ENCODE assay signal across 24 cellular contexts in genomic region chr14:75437201-75438143, GRCh38. TPM values are rescaled to one million over a fixed set of nuclear protein-coding genes. Genes with fewer than 3 reads are reported as not detected.
A peak's percentile ranks its signal among the peaks of the same experiment; 100 is the strongest.
DNase-seq lines count a peak whose midpoint lies in the region; ATAC-seq and TF ChIP-seq lines count a peak whose summit lies in the region.
"Had no signal": no experiment of that assay in that cellular context is flagged by ENCODE, and none has a peak within 500 bp of the region (broad histone marks: within the 10 kb centered on the region; RNA-seq: fewer than 3 reads in every experiment).

No MANE protein-coding gene starts in this region.

- H3K9me2 ChIP-seq in Karpas-422 (replicated peaks; ENCODE audit: insufficient read depth, low read length), result no peaks in the 10 kb centered on the region
- H3K9me2 ChIP-seq: SK-N-SH had no signal

- peaks cover 64% of the 10 kb centered on the region for H3K4me1 Mint-ChIP-seq in nephron progenitor cell
- H3K4me1 Mint-ChIP-seq in activated T-helper 17 cell treated with anti-CD3 and anti-CD28 coated beads, Interleukin-2, amount 50 U/mL, for 72 hours, result no peaks in the 10 kb centered on the region

- no peak overlapping the region for H2AFZ ChIP-seq in Karpas-422 (ENCODE audit: low read length)

- peaks cover 54% of the 10 kb centered on the region for H3K36me3 Mint-ChIP-seq in nephron progenitor cell (ENCODE audit: low read depth)
- H3K36me3 Mint-ChIP-seq in activated T-helper 17 cell treated with anti-CD3 and anti-CD28 coated beads, Interleukin-2, amount 50 U/mL, for 72 hours (ENCODE audit: low read depth), result no peaks in the 10 kb centered on the region
- H3K36me3 Mint-ChIP-seq: activated naive CD4-positive, alpha-beta T cell treated with anti-CD3 and anti-CD28 coated beads, Interleukin-2, amount 50 U/mL, for 72 hours had no signal

- TF ChIP-seq CTCF in adrenal gland (IDR thresholded peaks at IDR 0.05), result no peak
- no peak for TF ChIP-seq CTCF in nephron progenitor cell (IDR thresholded peaks at IDR 0.05)
- TF ChIP-seq CTCF in ovary (IDR thresholded peaks at IDR 0.05), result no peak

- 59 to 74% (median 67%) methylated on average over 7 to 14 of the region's 14 CpGs for WGBS in adrenal gland, 4 donors
- 75 to 83% (median 77%) methylated on average over 14 of the region's 14 CpGs for WGBS in ovary, 3 donors

- no peak for ATAC-seq in HG03045 (IDR thresholded peaks at IDR 0.05; ENCODE audit: unreplicated experiment)
- ATAC-seq in activated T-helper 17 cell treated with anti-CD3 and anti-CD28 coated beads, Interleukin-2, amount 50 U/mL, for 72 hours (replicated peaks), result no peak
- ATAC-seq: activated CD4-positive, CD25-positive, alpha-beta regulatory T cell treated with anti-CD3 and anti-CD28 coated beads, Interleukin-2, amount 50 U/mL, for 24 hours; activated naive CD4-positive, alpha-beta T cell treated with anti-CD3 and anti-CD28 coated beads, Interleukin-2, amount 50 U/mL, for 72 hours; activated T-cell treated with anti-CD3 and anti-CD28 coated beads, Interleukin-2, amount 50 U/mL, for 72 hours; HCT116; heart right ventricle; naive thymus-derived CD4-positive, alpha-beta T cell had no signal

- no peaks in the 10 kb centered on the region for H3K9me3 Mint-ChIP-seq in nephron progenitor cell
- no peaks in the 10 kb centered on the region for H3K9me3 Mint-ChIP-seq in activated T-helper 17 cell treated with anti-CD3 and anti-CD28 coated beads, Interleukin-2, amount 50 U/mL, for 72 hours
- H3K9me3 Mint-ChIP-seq: activated naive CD4-positive, alpha-beta T cell treated with anti-CD3 and anti-CD28 coated beads, Interleukin-2, amount 50 U/mL, for 72 hours; activated T-cell treated with anti-CD3 and anti-CD28 coated beads, Interleukin-2, amount 50 U/mL, for 72 hours; CD4-positive, alpha-beta T cell; endodermal cell; IgD-negative memory B cell; naive thymus-derived CD4-positive, alpha-beta T cell had no signal

- no peak for TF ChIP-seq POLR2A in adrenal gland (IDR thresholded peaks at IDR 0.05)
- TF ChIP-seq POLR2A in ovary (IDR thresholded peaks at IDR 0.05), result no peak

- H3K9ac ChIP-seq in BLaER1, result no peak overlapping the region
- H3K9ac ChIP-seq in Karpas-422 (ENCODE audit: low read length), result no peak overlapping the region
- H3K9ac ChIP-seq: SK-N-SH had no signal

- H3K9me3 ChIP-seq in BLaER1 (no peaks in the 10 kb centered on the region), Karpas-422 (ENCODE audit: low read length) (no peaks in the 10 kb centered on the region), adrenal gland (replicated peaks in 1 of 3) (no peaks in the 10 kb centered on the region), ovary (no peaks in the 10 kb centered on the region)
- H3K9me3 ChIP-seq: heart right ventricle, SK-N-SH, testis had no signal

- no peak for TF ChIP-seq EP300 in ovary (IDR thresholded peaks at IDR 0.05)

- DNase-seq in Karpas-422 (no peak), adrenal gland (peak in 5 of 7 donors; percentile 61 to 78 (median 66)), nephron progenitor cell (no peak), ovary (no peak)
- DNase-seq in stimulated activated naive CD4-positive, alpha-beta T cell treated with Interleukin-2 at 50 U/mL for 16 hours (lab: John Stamatoyannopoulos, UW), result no peak
- DNase-seq: activated CD8-positive, alpha-beta memory T cell treated with anti-CD3 and anti-CD28 coated beads for 24 hours; activated T-cell treated with anti-CD3 and anti-CD28 coated beads, Interleukin-2, amount 50 U/mL, for 72 hours; CD4-positive, alpha-beta T cell; endodermal cell; heart right ventricle; naive thymus-derived CD4-positive, alpha-beta T cell; NCI-H748 treated with DMSO at 0.1 percent for 48 hours; SK-N-SH; stimulated activated CD4-positive, alpha-beta T cell treated with anti-CD3 and anti-CD28 coated beads, Interleukin-4, amount 100 ng/mL, for 4 hours; testis had no signal

- H3K4me3 Mint-ChIP-seq in nephron progenitor cell, result no peak overlapping the region
- no peak overlapping the region for H3K4me3 Mint-ChIP-seq in activated T-helper 17 cell treated with anti-CD3 and anti-CD28 coated beads, Interleukin-2, amount 50 U/mL, for 72 hours
- H3K4me3 Mint-ChIP-seq: activated T-cell treated with anti-CD3 and anti-CD28 coated beads, Interleukin-2, amount 50 U/mL, for 72 hours; CD4-positive, alpha-beta T cell; endodermal cell; naive thymus-derived CD4-positive, alpha-beta T cell had no signal

- H3K27ac ChIP-seq in BLaER1, result peak overlapping the region; percentile 33; the same call in 1 of the 2 replicates
- H3K27ac ChIP-seq in Karpas-422 (ENCODE audit: low read length), result no peak overlapping the region
- H3K27ac ChIP-seq in adrenal gland, result peak overlapping the region in 3 of 5 donors; percentile 36 to 86 (median 39)
- H3K27ac ChIP-seq in ovary, result no peak overlapping the region
- H3K27ac ChIP-seq: testis had no signal

- H3K36me3 ChIP-seq in BLaER1, result peaks cover 58% of the 10 kb centered on the region
- no peaks in the 10 kb centered on the region for H3K36me3 ChIP-seq in Karpas-422 (ENCODE audit: insufficient read depth, low read length)
- H3K36me3 ChIP-seq in adrenal gland (replicated peaks in 1 of 2), result peaks cover 0 to 50% of the 10 kb centered on the region in 2 donors
- H3K36me3 ChIP-seq in ovary, result no peaks in the 10 kb centered on the region

- peak overlapping the region; percentile 85 for H3K4me2 ChIP-seq in BLaER1
- H3K4me2 ChIP-seq in Karpas-422 (ENCODE audit: low read depth, low read length, poor library complexity, severe bottlenecking), result peak overlapping the region; percentile 12
- H3K4me2 ChIP-seq: SK-N-SH had no signal

- no peak overlapping the region for H3K4me3 ChIP-seq in BLaER1
- no peak overlapping the region for H3K4me3 ChIP-seq in Karpas-422 (ENCODE audit: low read length)
- H3K4me3 ChIP-seq in adrenal gland, result no peak overlapping the region
- no peak overlapping the region for H3K4me3 ChIP-seq in ovary
- H3K4me3 ChIP-seq: heart right ventricle, skin epidermis, testis had no signal

- H3K4me1 ChIP-seq in BLaER1 (peaks cover 56% of the 10 kb centered on the region), Karpas-422 (ENCODE audit: low read length) (peaks cover 54% of the 10 kb centered on the region), adrenal gland (replicated peaks in 1 of 2) (peaks cover 22 to 61% of the 10 kb centered on the region in 2 donors), ovary (ENCODE audit: insufficient read depth) (peaks cover 7% of the 10 kb centered on the region)
- H3K4me1 ChIP-seq: testis had no signal

- H3K79me2 ChIP-seq in Karpas-422 (ENCODE audit: low read length), result no peaks in the 10 kb centered on the region

- intact Hi-C loops in adrenal gland (cut with DNase I) (no loop called here), ovary (cut with DNase I) (no loop called here)

- H3K27me3 ChIP-seq in BLaER1 (no peaks in the 10 kb centered on the region), Karpas-422 (ENCODE audit: low read length) (no peaks in the 10 kb centered on the region), adrenal gland (no peaks in the 10 kb centered on the region), ovary (no peaks in the 10 kb centered on the region)
- H3K27me3 ChIP-seq: heart right ventricle, testis had no signal

- H4K20me1 ChIP-seq in BLaER1, result peaks cover 64% of the 10 kb centered on the region; the same call in 1 of the 2 replicates
- H4K20me1 ChIP-seq in Karpas-422 (ENCODE audit: insufficient read depth, low read depth, low read length), result no peaks in the 10 kb centered on the region

- peaks cover 7% of the 10 kb centered on the region for H3K27me3 Mint-ChIP-seq in nephron progenitor cell (ENCODE audit: low read depth, poor library complexity)
- H3K27me3 Mint-ChIP-seq in activated T-helper 17 cell treated with anti-CD3 and anti-CD28 coated beads, Interleukin-2, amount 50 U/mL, for 72 hours, result peaks cover 9% of the 10 kb centered on the region
- H3K27me3 Mint-ChIP-seq: CD4-positive, alpha-beta T cell; IgD-negative memory B cell; progenitor cell of endocrine pancreas had no signal

- H3K27ac Mint-ChIP-seq in nephron progenitor cell, result peak overlapping the region; percentile 74
- H3K27ac Mint-ChIP-seq in activated T-helper 17 cell treated with anti-CD3 and anti-CD28 coated beads, Interleukin-2, amount 50 U/mL, for 72 hours, result no peak overlapping the region
- H3K27ac Mint-ChIP-seq: activated naive CD4-positive, alpha-beta T cell treated with anti-CD3 and anti-CD28 coated beads, Interleukin-2, amount 50 U/mL, for 72 hours; activated T-cell treated with anti-CD3 and anti-CD28 coated beads, Interleukin-2, amount 50 U/mL, for 72 hours; CD4-positive, alpha-beta T cell; endodermal cell; naive thymus-derived CD4-positive, alpha-beta T cell; progenitor cell of endocrine pancreas had no signal

RNA-seq across cellular contexts. Expression of gene JDP2, which starts 9.7 kb away (rescaled TPM):
- 8.4 and 15.7 TPM in 2 replicates for total RNA-seq in Karpas-422 (2014; rRNA removed; shearing (Covaris generic); ENCODE audit: low replicate concordance)
- 10 to 100 TPM; 22.0 to 59.8 (median 34.5) TPM for total RNA-seq in adrenal gland
- polyA plus RNA-seq in adrenal gland, result 10 to 100 TPM; 11.6 to 32.6 (median 12.4) TPM
- total RNA-seq in ovary, result 10 to 100 TPM; 19.0 to 89.9 (median 26.8) TPM
- polyA plus RNA-seq in ovary, result 10 to 100 TPM; 16.2 to 22.5 TPM
- 1 to 10 TPM in 1 of 2 donors, under 1 TPM in 1; 0.61 to 1.1 TPM for total RNA-seq in activated T-helper 17 cell treated with anti-CD3 and anti-CD28 coated beads, Interleukin-2, amount 50 U/mL, for 72 hours
- polyA plus RNA-seq: naive thymus-derived CD4-positive, alpha-beta T cell had no signal

Comparison
In these comparisons a context has a peak if more than half of its experiments do, and no peak if none do; other contexts are left out.
1. H3K27ac ChIP-seq: peak in BLaER1 (single experiment) and adrenal gland (3 of 5); none in Karpas-422 (single experiment) and ovary (0 of 2).
2. DNase-seq: peak in adrenal gland (5 of 7); none in Karpas-422 (single experiment), nephron progenitor cell (single experiment), stimulated activated naive CD4-positive, alpha-beta T cell treated with Interleukin-2 at 50 U/mL for 16 hours (single experiment) and ovary (0 of 5).